In the genomic region with DNA sequence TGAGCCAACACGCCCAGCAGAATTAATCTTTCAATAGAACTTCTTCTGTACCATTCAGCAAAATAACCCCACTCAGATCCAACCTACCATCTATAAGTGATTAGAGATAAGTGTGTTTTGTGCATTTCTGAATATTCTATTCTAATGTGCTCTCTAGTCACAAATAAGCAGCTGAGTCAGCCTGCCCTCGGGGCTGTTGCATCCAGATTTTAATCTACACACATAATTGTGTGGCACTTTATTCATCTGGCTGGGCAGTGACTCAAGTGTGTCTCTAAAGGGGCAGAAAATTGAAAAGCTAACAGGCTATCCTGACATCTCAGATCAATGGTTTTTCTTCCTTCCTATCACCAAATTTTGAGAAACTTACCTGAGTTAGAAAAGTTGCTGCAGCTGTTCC, we compare ENCODE assay signal across 34 cellular contexts.
A peak's percentile ranks its signal among the peaks of the same experiment; 100 is the strongest.
DNase-seq lines count a peak whose midpoint lies in the region; ATAC-seq, FAIRE-seq and TF ChIP-seq lines count a peak whose summit lies in the region.
"Had no signal": no experiment of that assay in that cellular context is flagged by ENCODE, and none has a peak within 500 bp of the region (broad histone marks: within the 10 kb centered on the region; RNA-seq: fewer than 3 reads in every experiment).

No MANE protein-coding gene starts in this region.

- H3K9me1 ChIP-seq in keratinocyte (ENCODE audit: control insufficient read depth, extremely low read depth, insufficient read depth, low read length), result no peaks in the 10 kb centered on the region

- ATAC-seq in HG03108 (IDR thresholded peaks at IDR 0.05; ENCODE audit: unreplicated experiment) (no peak), HG02981 (IDR thresholded peaks at IDR 0.05; ENCODE audit: unreplicated experiment) (no peak), GM19463 (IDR thresholded peaks at IDR 0.05; ENCODE audit: unreplicated experiment) (no peak)
- ATAC-seq: activated T-helper 17 cell treated with anti-CD3 and anti-CD28 coated beads, Interleukin-2, amount 50 U/mL, for 72 hours; body of pancreas; heart left ventricle; right cardiac atrium had no signal

- peaks cover 38% of the 10 kb centered on the region for H3K4me1 ChIP-seq in keratinocyte (ENCODE audit: control insufficient read depth, extremely low read depth, insufficient read depth, low read length)
- H3K4me1 ChIP-seq: body of pancreas, heart left ventricle, testis had no signal

- H4K20me1 ChIP-seq in keratinocyte (ENCODE audit: control insufficient read depth, extremely low read depth, insufficient read depth, low read length), result no peaks in the 10 kb centered on the region

- no peak for FAIRE-seq in bronchial epithelial cell (lab: Jason Lieb, UNC)
- FAIRE-seq in keratinocyte (lab: Jason Lieb, UNC), result peak; percentile 44
- FAIRE-seq: D721Med, GM18507, GM19239, kidney had no signal

- H3K9me3 ChIP-seq in MG63 (no peaks in the 10 kb centered on the region), keratinocyte (ENCODE audit: control insufficient read depth, low read depth, low read length) (no peaks in the 10 kb centered on the region)
- H3K9me3 ChIP-seq: body of pancreas, heart left ventricle, neutrophil, testis had no signal

- H3K4me2 ChIP-seq in keratinocyte (ENCODE audit: control insufficient read depth, extremely low read depth, insufficient read depth, low read depth, low read length), result peak overlapping the region; percentile 60

- no peak overlapping the region for H3K9ac ChIP-seq in keratinocyte (ENCODE audit: control insufficient read depth, extremely low read depth, insufficient read depth, low read length)

- H3K4me3 ChIP-seq in MG63 (no peak overlapping the region), bronchial epithelial cell (ENCODE audit: low read depth, low read length) (no peak overlapping the region), keratinocyte (ENCODE audit: control insufficient read depth in 2 of 3, extremely low read depth in 1 of 3, insufficient read depth in 2 of 3, low read depth in 1 of 3, low read length in 3 of 3) (peak overlapping the region in 1 of 3 experiments; percentile 34)
- H3K4me3 ChIP-seq: body of pancreas, heart left ventricle, testis had no signal

- peak overlapping the region; percentile 10 for H3K27ac ChIP-seq in keratinocyte (ENCODE audit: control insufficient read depth, insufficient read depth, low read length)
- H3K27ac ChIP-seq: body of pancreas, heart left ventricle, HL-60, neutrophil, testis had no signal

- H2AFZ ChIP-seq in keratinocyte (ENCODE audit: control insufficient read depth, low read length), result no peak overlapping the region

- TF ChIP-seq CTCF in bronchial epithelial cell (IDR thresholded peaks at IDR 0.05; ENCODE audit: insufficient read depth, low read length, severe bottlenecking), result no peak
- no peak for TF ChIP-seq CTCF in keratinocyte (optimal IDR thresholded peaks at IDR 0.05 in 1 of 3, IDR thresholded peaks at IDR 0.05 in 1 of 3, conservative IDR thresholded peaks at IDR 0.05 in 1 of 3; ENCODE audit: extremely low read depth in 1 of 3, insufficient read depth in 2 of 3, low read length in 3 of 3)

- H3K27me3 ChIP-seq in MG63 (no peaks in the 10 kb centered on the region), bronchial epithelial cell (ENCODE audit: control insufficient read depth, insufficient read depth, low read length) (no peaks in the 10 kb centered on the region), keratinocyte (ENCODE audit: control insufficient read depth, extremely low read depth, insufficient read depth, low read length) (no peaks in the 10 kb centered on the region)
- H3K27me3 ChIP-seq: neutrophil, testis had no signal

- H3K36me3 ChIP-seq in MG63, result no peaks in the 10 kb centered on the region
- H3K36me3 ChIP-seq in bronchial epithelial cell (ENCODE audit: control insufficient read depth, insufficient read depth, low read length), result no peaks in the 10 kb centered on the region
- H3K36me3 ChIP-seq in keratinocyte (ENCODE audit: control insufficient read depth in 2 of 2, extremely low read depth in 1 of 2, insufficient read depth in 2 of 2, low read length in 2 of 2), result no peaks in the 10 kb centered on the region
- H3K36me3 ChIP-seq: heart left ventricle, neutrophil had no signal

- dilution Hi-C loops in keratinocyte (cut with MboI; ENCODE audit: extremely low pct_ligation_motif_present, low sequenced_read_pairs), result no loop called here

- no peaks in the 10 kb centered on the region for H3K79me2 ChIP-seq in keratinocyte (ENCODE audit: control insufficient read depth, insufficient read depth, low read length)

- DNase-seq in NCI-H146 (lab: John Stamatoyannopoulos, UW) (peak; percentile 5), NCI-H146 treated with DMSO at 0.1 percent for 48 hours (lab: John Stamatoyannopoulos, UW; ENCODE audit: unreplicated experiment) (no peak), MG63 (peak; percentile 39), bronchial epithelial cell (ENCODE audit: low read depth) (peak; percentile 76), keratinocyte (ENCODE audit: low read depth, low spot score) (no peak)
- DNase-seq: 8988T; activated CD4-positive, alpha-beta memory T cell treated with anti-CD3 and anti-CD28 coated beads, Interleukin-2, amount 10 ng/mL, durations not matched to agents 7 days and 5 days; activated naive CD4-positive, alpha-beta T cell treated with anti-CD3 and anti-CD28 coated beads, Interleukin-2, amount 10 ng/mL, durations not matched to agents 7 days and 5 days; body of pancreas; CD4-positive, CD25-positive, alpha-beta regulatory T cell; DND-41; H7; heart left ventricle; KBM-7; kidney; MM.1S; naive B cell; NCI-H1417 treated with DMSO at 0.1 percent for 48 hours; NCI-H446; NCI-H774; posterior cingulate gyrus; right cardiac atrium; stimulated activated CD4-positive, alpha-beta T cell treated with anti-CD3 and anti-CD28 coated beads, Interleukin-2, amount 100 ng/mL, for 24 hours; T-helper 2 cell; testis had no signal

Comparison
In these comparisons a context has a peak if more than half of its experiments do, and no peak if none do; other contexts are left out.
1. DNase-seq: peak in NCI-H146 (single experiment), MG63 (single experiment) and bronchial epithelial cell (single experiment); none in NCI-H146 treated with DMSO at 0.1 percent for 48 hours (single experiment) and keratinocyte (single experiment).